In the genomic region with DNA sequence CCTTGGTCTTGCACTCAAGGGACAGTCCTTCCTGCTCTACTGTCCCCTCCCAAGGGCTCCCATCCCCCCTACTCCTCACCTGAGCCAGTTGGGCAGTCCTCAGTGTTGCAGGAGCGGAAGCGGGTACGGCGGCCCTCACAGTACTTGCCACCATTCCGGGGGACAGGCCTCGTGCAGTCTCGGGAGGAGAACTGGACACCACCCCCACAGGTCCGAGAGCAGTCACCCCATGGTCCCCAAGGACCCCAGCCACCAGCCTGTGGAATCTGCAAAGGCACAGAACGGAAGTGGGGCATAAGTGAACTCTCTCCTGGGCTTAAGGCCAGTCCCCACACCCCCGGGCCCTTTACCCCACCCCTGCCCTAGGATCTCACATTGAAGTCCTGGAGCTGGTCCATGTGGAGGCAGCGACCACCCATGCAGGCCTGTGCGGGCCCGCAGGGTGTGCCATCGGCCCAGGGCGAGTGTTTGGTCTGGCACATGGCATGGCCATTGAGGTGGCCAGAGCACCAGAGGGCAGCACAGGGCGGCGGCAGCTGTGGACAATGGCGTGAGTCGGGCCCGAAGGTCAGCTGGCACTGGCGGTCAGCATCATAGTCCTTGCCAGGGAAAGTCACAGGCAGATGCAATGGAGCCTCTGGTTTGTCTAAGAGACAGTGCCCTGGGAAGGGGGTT, we compare ENCODE assay signal across 17 cellular contexts. TPM values are rescaled to one million over a fixed set of nuclear protein-coding genes. Genes with fewer than 3 reads are reported as not detected.
DNase-seq lines count a peak whose midpoint lies in the region; ATAC-seq and TF ChIP-seq lines count a peak whose summit lies in the region.
"Had no signal": no experiment of that assay in that cellular context is flagged by ENCODE, and none has a peak within 500 bp of the region (broad histone marks: within the 10 kb centered on the region; RNA-seq: fewer than 3 reads in every experiment).

No MANE protein-coding gene starts in this region.

- CTCF ChIA-PET in naive thymus-derived CD4-positive, alpha-beta T cell (lab: Charles Lee), result interaction anchor here (1.0 to 5.3 kb wide), 6 partner anchors 8 to 32 kb away, joined by 3 to 76 read pairs (median 30); partner anchors contain the start of genes NDUFS2, PPOX and TOMM40L
- CTCF ChIA-PET in T-cell (lab: Charles Lee) (interaction anchor here in 1 of 2 donors (1.8 kb wide), 1 partner anchor 30 kb away, joined by 5 read pairs; the partner anchor contains the start of gene APOA2), A673 (lab: Charles Lee) (interaction anchor here (0.5 kb wide), 1 partner anchor 243 kb away, joined by 5 read pairs; no protein-coding TSS in a partner anchor)

- no peaks in the 10 kb centered on the region for H3K9me3 Mint-ChIP-seq in activated T-helper 17 cell treated with anti-CD3 and anti-CD28 coated beads, Interleukin-2, amount 50 U/mL, for 72 hours
- peaks cover 0 to 2% (median 0%) of the 10 kb centered on the region in 11 donors for H3K9me3 Mint-ChIP-seq in naive thymus-derived CD4-positive, alpha-beta T cell
- no peaks in the 10 kb centered on the region for H3K9me3 Mint-ChIP-seq in T-cell
- H3K9me3 Mint-ChIP-seq: activated B cell treated with CpG ODN at 0.5 μM for 24 hours; activated T-helper 1 cell treated with anti-CD3 and anti-CD28 coated beads, Interleukin-12 subunit alpha, Interleukin-12 subunit beta, Interleukin-2, Interleukin-4 antibody, amounts not matched to agents 30 ng/mL and 10 ng/mL and 1 ng/mL, durations not matched to agents 14 hours and 24 hours and 36 hours; CD4-positive, alpha-beta T cell; neural progenitor cell had no signal

- H3K4me1 Mint-ChIP-seq in activated T-helper 17 cell treated with anti-CD3 and anti-CD28 coated beads, Interleukin-2, amount 50 U/mL, for 72 hours, result peaks cover 11% of the 10 kb centered on the region
- H3K4me1 Mint-ChIP-seq in naive thymus-derived CD4-positive, alpha-beta T cell, result peaks cover 29 to 62% (median 35%) of the 10 kb centered on the region in 7 donors
- H3K4me1 Mint-ChIP-seq in T-cell, result peaks cover 36 to 46% (median 36%) of the 10 kb centered on the region in 3 donors

- POLR2A ChIA-PET in naive thymus-derived CD4-positive, alpha-beta T cell (lab: Charles Lee), result interaction anchor here (0.7 to 29.1 kb wide), 8 partner anchors 8 to 40 kb away, joined by 3 to 508 read pairs (median 20); partner anchors contain the start of genes ADAMTS4, APOA2, FCER1G and NDUFS2
- POLR2A ChIA-PET in T-cell (lab: Charles Lee) (interaction anchor here in 1 of 2 donors (0.6 kb wide), 1 partner anchor 10 kb away, joined by 4 read pairs; no protein-coding TSS in a partner anchor), A673 (lab: Charles Lee; ENCODE audit: low non-redundant PET) (interaction anchor here (0.8 kb wide), 1 partner anchor 13 kb away, joined by 3 read pairs; no protein-coding TSS in a partner anchor)

- no peaks in the 10 kb centered on the region for H3K27me3 Mint-ChIP-seq in activated T-helper 17 cell treated with anti-CD3 and anti-CD28 coated beads, Interleukin-2, amount 50 U/mL, for 72 hours
- no peaks in the 10 kb centered on the region for H3K27me3 Mint-ChIP-seq in naive thymus-derived CD4-positive, alpha-beta T cell
- no peaks in the 10 kb centered on the region for H3K27me3 Mint-ChIP-seq in T-cell
- H3K27me3 Mint-ChIP-seq: activated B cell treated with CpG ODN at 0.5 μM for 24 hours; CD4-positive, alpha-beta T cell had no signal

- no peak overlapping the region for H3K4me3 ChIP-seq in BLaER1 treated with 17β-estradiol and CSF1 and Interleukin-3, amounts not matched to agents 10 nM and 100 nM
- H3K4me3 ChIP-seq in naive thymus-derived CD4-positive, alpha-beta T cell (ENCODE audit: low read length), result no peak overlapping the region
- no peak overlapping the region for H3K4me3 ChIP-seq in A673 (ENCODE audit: low read depth, low read length, poor library complexity, severe bottlenecking)
- H3K4me3 ChIP-seq: neural progenitor cell had no signal

- peak overlapping the region in 9 of 11 experiments; percentile 2 to 50 (median 30); a peak in 8 of 22 replicates for H3K9ac ChIP-seq in BLaER1 treated with 17β-estradiol and CSF1 and Interleukin-3, amounts not matched to agents 10 nM and 100 nM
- H3K9ac ChIP-seq: neural progenitor cell, SK-N-SH had no signal

- H3K27ac Mint-ChIP-seq in activated T-helper 17 cell treated with anti-CD3 and anti-CD28 coated beads, Interleukin-2, amount 50 U/mL, for 72 hours, result peak overlapping the region; percentile 34
- peak overlapping the region in 2 of 9 donors; percentile 9 to 78 for H3K27ac Mint-ChIP-seq in naive thymus-derived CD4-positive, alpha-beta T cell
- peak overlapping the region in 1 of 2 donors; percentile 11 for H3K27ac Mint-ChIP-seq in T-cell
- H3K27ac Mint-ChIP-seq: activated T-helper 1 cell treated with anti-CD3 and anti-CD28 coated beads, Interleukin-12 subunit alpha, Interleukin-12 subunit beta, Interleukin-2, Interleukin-4 antibody, amounts not matched to agents 30 ng/mL and 10 ng/mL and 1 ng/mL, durations not matched to agents 14 hours and 24 hours and 36 hours; CD4-positive, alpha-beta T cell; neural progenitor cell had no signal

- no peaks in the 10 kb centered on the region for H3K9me3 ChIP-seq in BLaER1 treated with 17β-estradiol and CSF1 and Interleukin-3, amounts not matched to agents 10 nM and 100 nM (replicated peaks in 1 of 11)
- H3K9me3 ChIP-seq in naive thymus-derived CD4-positive, alpha-beta T cell (ENCODE audit: control insufficient read depth in 2 of 3, low read length in 3 of 3), result no peaks in the 10 kb centered on the region
- no peaks in the 10 kb centered on the region for H3K9me3 ChIP-seq in A673 (ENCODE audit: low read depth, low read length, poor library complexity, severe bottlenecking)
- H3K9me3 ChIP-seq: SK-N-SH had no signal

- no peak for ATAC-seq in activated T-helper 17 cell treated with anti-CD3 and anti-CD28 coated beads, Interleukin-2, amount 50 U/mL, for 72 hours (replicated peaks)
- no peak for ATAC-seq in naive thymus-derived CD4-positive, alpha-beta T cell
- ATAC-seq in T-cell (replicated peaks in 1 of 4), result no peak

- no peaks in the 10 kb centered on the region for H3K36me3 ChIP-seq in BLaER1 treated with 17β-estradiol and CSF1 and Interleukin-3, amounts not matched to agents 10 nM and 100 nM
- H3K36me3 ChIP-seq in naive thymus-derived CD4-positive, alpha-beta T cell (ENCODE audit: control insufficient read depth in 2 of 3, insufficient read depth in 3 of 3, low read length in 3 of 3), result no peaks in the 10 kb centered on the region
- peaks cover 53% of the 10 kb centered on the region for H3K36me3 ChIP-seq in A673 (ENCODE audit: insufficient read depth, low read length, poor library complexity, severe bottlenecking)
- H3K36me3 ChIP-seq: neural progenitor cell had no signal

- TF ChIP-seq CTCF in A673 (conservative IDR thresholded peaks at IDR 0.05; ENCODE audit: low read depth, low read length), result no peak

- no peaks in the 10 kb centered on the region for H3K36me3 Mint-ChIP-seq in activated T-helper 17 cell treated with anti-CD3 and anti-CD28 coated beads, Interleukin-2, amount 50 U/mL, for 72 hours (ENCODE audit: low read depth)
- H3K36me3 Mint-ChIP-seq in naive thymus-derived CD4-positive, alpha-beta T cell, result no peaks in the 10 kb centered on the region
- no peaks in the 10 kb centered on the region for H3K36me3 Mint-ChIP-seq in T-cell
- H3K36me3 Mint-ChIP-seq: neural progenitor cell had no signal

- no TSS peak for BruUV-seq in A673 (replicated peaks; lab: Mats Ljungman, UMichigan)

- peak; percentile 72 to 95 (median 86) for DNase-seq in head of caudate nucleus
- peak; percentile 68 to 97 (median 82) for DNase-seq in posterior cingulate gyrus
- no peak for DNase-seq in naive thymus-derived CD4-positive, alpha-beta T cell
- DNase-seq in T-cell, result no peak
- DNase-seq in A673 (ENCODE audit: low spot score), result no peak
- no peak for DNase-seq in stimulated activated CD4-positive, alpha-beta T cell treated with anti-CD3 and anti-CD28 coated beads, Interleukin-2, amount 100 ng/mL, for 48 hours
- DNase-seq: activated B cell treated with CpG ODN at 0.5 μM for 24 hours; CD4-positive, alpha-beta T cell; NCI-H146; NCI-H774; SK-N-SH; stimulated activated CD4-positive, alpha-beta T cell treated with anti-CD3 and anti-CD28 coated beads, Interleukin-2, amount 100 ng/mL, for 24 hours; stimulated activated naive CD4-positive, alpha-beta T cell treated with Interleukin-2 at 50 U/mL for 16 hours had no signal

- no peaks in the 10 kb centered on the region for H3K27me3 ChIP-seq in BLaER1 treated with 17β-estradiol and CSF1 and Interleukin-3, amounts not matched to agents 10 nM and 100 nM
- no peaks in the 10 kb centered on the region for H3K27me3 ChIP-seq in naive thymus-derived CD4-positive, alpha-beta T cell (ENCODE audit: control insufficient read depth in 2 of 2, insufficient read depth in 2 of 2, low read length in 2 of 2)
- no peaks in the 10 kb centered on the region for H3K27me3 ChIP-seq in A673 (replicated peaks; ENCODE audit: insufficient read depth, low read depth, low read length, poor library complexity)
- H3K27me3 ChIP-seq: neural progenitor cell had no signal

- no peaks in the 10 kb centered on the region for H4K20me1 ChIP-seq in BLaER1 treated with 17β-estradiol and CSF1 and Interleukin-3, amounts not matched to agents 10 nM and 100 nM

- peaks cover 53 to 96% (median 72%) of the 10 kb centered on the region in 10 experiments for H3K4me1 ChIP-seq in BLaER1 treated with 17β-estradiol and CSF1 and Interleukin-3, amounts not matched to agents 10 nM and 100 nM
- H3K4me1 ChIP-seq in naive thymus-derived CD4-positive, alpha-beta T cell (ENCODE audit: control insufficient read depth in 2 of 2, insufficient read depth in 2 of 2, low read length in 2 of 2), result peaks cover 26 to 44% of the 10 kb centered on the region in 2 donors
- H3K4me1 ChIP-seq in A673 (ENCODE audit: insufficient read depth, low read length, poor library complexity, severe bottlenecking), result peaks cover 25% of the 10 kb centered on the region

- no peak overlapping the region for H3K4me3 Mint-ChIP-seq in activated T-helper 17 cell treated with anti-CD3 and anti-CD28 coated beads, Interleukin-2, amount 50 U/mL, for 72 hours
- no peak overlapping the region for H3K4me3 Mint-ChIP-seq in naive thymus-derived CD4-positive, alpha-beta T cell
- H3K4me3 Mint-ChIP-seq in T-cell, result no peak overlapping the region
- H3K4me3 Mint-ChIP-seq: activated B cell treated with CpG ODN at 0.5 μM for 24 hours; activated T-helper 1 cell treated with anti-CD3 and anti-CD28 coated beads, Interleukin-12 subunit alpha, Interleukin-12 subunit beta, Interleukin-2, Interleukin-4 antibody, amounts not matched to agents 30 ng/mL and 10 ng/mL and 1 ng/mL, durations not matched to agents 14 hours and 24 hours and 36 hours; CD4-positive, alpha-beta T cell; neural progenitor cell had no signal

- peak overlapping the region in 8 of 11 experiments; percentile 11 to 46 (median 22); a peak in 12 of 22 replicates for H3K27ac ChIP-seq in BLaER1 treated with 17β-estradiol and CSF1 and Interleukin-3, amounts not matched to agents 10 nM and 100 nM
- H3K27ac ChIP-seq in naive thymus-derived CD4-positive, alpha-beta T cell (ENCODE audit: low read depth, low read length), result no peak overlapping the region
- no peak overlapping the region for H3K27ac ChIP-seq in A673 (ENCODE audit: low read depth, low read length, poor library complexity, severe bottlenecking)
- H3K27ac ChIP-seq: neural progenitor cell had no signal

- intact Hi-C loops in head of caudate nucleus (cut with DNase I), result no loop called here
- intact Hi-C loops in posterior cingulate gyrus (cut with DNase I), result loop anchor here (5.0 to 10.0 kb wide), 2 partner anchors 34 to 191 kb away; partner anchors contain the start of gene TOMM40L
- intact Hi-C loops in naive thymus-derived CD4-positive, alpha-beta T cell (cut with micrococcal nuclease), result loop anchor here in 1 of 2 donors (2.0 kb wide), 1 partner anchor 17 kb away; the partner anchor contains the start of gene B4GALT3
- intact Hi-C loops in A673 (cut with micrococcal nuclease; ENCODE audit: unreplicated experiment), result no loop called here

- peak overlapping the region; percentile 48 to 94 (median 72) for H3K4me2 ChIP-seq in BLaER1 treated with 17β-estradiol and CSF1 and Interleukin-3, amounts not matched to agents 10 nM and 100 nM
- H3K4me2 ChIP-seq: neural progenitor cell, SK-N-SH had no signal

RNA-seq across cellular contexts. Expression of gene ADAMTS4, which starts 5.2 kb away (rescaled TPM):
- 1 to 10 TPM; 2.2 to 3.1 TPM for total RNA-seq in activated T-helper 17 cell treated with anti-CD3 and anti-CD28 coated beads, Interleukin-2, amount 50 U/mL, for 72 hours
- 1 to 10 TPM in 4 of 5 experiments, under 1 TPM in 1; 0.70 to 3.3 (median 1.6) TPM for total RNA-seq in naive thymus-derived CD4-positive, alpha-beta T cell
- under 1 TPM; 0.21 to 0.38 TPM for polyA plus RNA-seq in naive thymus-derived CD4-positive, alpha-beta T cell
- total RNA-seq in T-cell (1 to 10 TPM in 4 of 5 donors, under 1 TPM in 1; 0.86 to 1.8 (median 1.4) TPM), A673 (2021) (28.6 and 31.6 TPM in 2 replicates)
- total RNA-seq: activated B cell treated with CpG ODN at 0.5 μM for 24 hours had no signal

RNA-seq across cellular contexts. Expression of gene NDUFS2, which starts 8.5 kb away (rescaled TPM):
- total RNA-seq in activated T-helper 17 cell treated with anti-CD3 and anti-CD28 coated beads, Interleukin-2, amount 50 U/mL, for 72 hours, result 100 to 1,000 TPM in 1 of 2 donors, 10 to 100 TPM in 1; 96.5 to 102 TPM
- 100 to 1,000 TPM in 2 of 5 experiments, 10 to 100 TPM in 3; 64.1 to 131 (median 85.3) TPM for total RNA-seq in naive thymus-derived CD4-positive, alpha-beta T cell
- polyA plus RNA-seq in naive thymus-derived CD4-positive, alpha-beta T cell, result 100 to 1,000 TPM in 1 of 2 donors, 10 to 100 TPM in 1; 94.6 to 102 TPM
- total RNA-seq in T-cell (10 to 100 TPM; 57.3 to 92.2 (median 88.2) TPM), A673 (2021) (123 and 133 TPM in 2 replicates)

RNA-seq across cellular contexts. Expression of gene B4GALT3, which starts 16.4 kb away (rescaled TPM):
- total RNA-seq in activated T-helper 17 cell treated with anti-CD3 and anti-CD28 coated beads, Interleukin-2, amount 50 U/mL, for 72 hours, result 10 to 100 TPM; 55.7 to 60.9 TPM
- 10 to 100 TPM; 40.5 to 83.7 (median 54.3) TPM for total RNA-seq in naive thymus-derived CD4-positive, alpha-beta T cell
- 10 to 100 TPM; 36.2 to 52.5 TPM for polyA plus RNA-seq in naive thymus-derived CD4-positive, alpha-beta T cell
- total RNA-seq in T-cell (10 to 100 TPM; 48.4 to 77.8 (median 69.3) TPM), A673 (2021) (47.9 and 55.1 TPM in 2 replicates)

RNA-seq across cellular contexts. Expression of gene FCER1G, which starts 21.4 kb away (rescaled TPM):
- 1 to 10 TPM; 1.1 to 2.2 TPM for total RNA-seq in activated T-helper 17 cell treated with anti-CD3 and anti-CD28 coated beads, Interleukin-2, amount 50 U/mL, for 72 hours
- total RNA-seq in naive thymus-derived CD4-positive, alpha-beta T cell, result 100 to 1,000 TPM in 1 of 5 experiments, 10 to 100 TPM in 3, 1 to 10 TPM in 1; 2.6 to 171 (median 14.5) TPM
- 1 to 10 TPM; 2.7 to 5.1 TPM for polyA plus RNA-seq in naive thymus-derived CD4-positive, alpha-beta T cell
- total RNA-seq in T-cell (1 to 10 TPM; 2.5 to 5.2 (median 3.5) TPM), A673 (2021) (1.2 and 1.5 TPM in 2 replicates)

RNA-seq across cellular contexts. Expression of gene PPOX, which starts 27.5 kb away (rescaled TPM):
- 10 to 100 TPM; 27.3 to 44.9 TPM for total RNA-seq in activated T-helper 17 cell treated with anti-CD3 and anti-CD28 coated beads, Interleukin-2, amount 50 U/mL, for 72 hours
- total RNA-seq in naive thymus-derived CD4-positive, alpha-beta T cell, result 10 to 100 TPM; 39.7 to 76.2 (median 43.4) TPM
- polyA plus RNA-seq in naive thymus-derived CD4-positive, alpha-beta T cell, result 10 to 100 TPM; 20.1 to 22.9 TPM
- total RNA-seq in T-cell (10 to 100 TPM; 38.3 to 85.4 (median 69.2) TPM), A673 (2021) (24.3 and 25.2 TPM in 2 replicates)

Comparison
In these comparisons a context has a peak if more than half of its experiments do, and no peak if none do; other contexts are left out.
1. H3K27ac ChIP-seq: peak in BLaER1 treated with 17β-estradiol and CSF1 and Interleukin-3, amounts not matched to agents 10 nM and 100 nM (8 of 11); none in naive thymus-derived CD4-positive, alpha-beta T cell (single experiment) and A673 (single experiment).
2. DNase-seq: peak in head of caudate nucleus (42 of 42) and posterior cingulate gyrus (10 of 10); none in naive thymus-derived CD4-positive, alpha-beta T cell (0 of 9), T-cell (0 of 34), A673 (single experiment) and stimulated activated CD4-positive, alpha-beta T cell treated with anti-CD3 and anti-CD28 coated beads, Interleukin-2, amount 100 ng/mL, for 48 hours (0 of 2).